Comparison of ENCODE assay signal across 8 cellular contexts in genomic region chr3:47162695-47163022, GRCh38. TPM values are rescaled to one million over a fixed set of nuclear protein-coding genes. Genes with fewer than 3 reads are reported as not detected.
DNase-seq lines count a peak whose midpoint lies in the region; ATAC-seq and TF ChIP-seq lines count a peak whose summit lies in the region.

No MANE protein-coding gene starts in this region.

- TF ChIP-seq POLR2A in gastrocnemius medialis (IDR thresholded peaks at IDR 0.05), result no peak

- peak overlapping the region; percentile 97 for H3K4me3 Mint-ChIP-seq in T-helper 2 cell treated with Interferon-gamma antibody and Interleukin-4, amounts not matched to agents 5 μg/mL and 100 μg/mL, for 36 hours
- peak overlapping the region; percentile 98 for H3K4me3 Mint-ChIP-seq in T-helper 1 cell treated with Interleukin-12 subunit alpha and Interleukin-12 subunit beta and Interleukin-4 antibody, amounts not matched to agents 30 μg/mL and 1 μg/mL, for 36 hours

- no peaks in the 10 kb centered on the region for H3K27me3 ChIP-seq in gastrocnemius medialis

- peak overlapping the region; percentile 96 to 99 (median 97) for H3K27ac ChIP-seq in gastrocnemius medialis

- H3K4me1 Mint-ChIP-seq in T-helper 2 cell treated with Interferon-gamma antibody and Interleukin-4, amounts not matched to agents 5 μg/mL and 100 μg/mL, for 36 hours (ENCODE audit: low read depth), result peaks cover 41% of the 10 kb centered on the region
- peaks cover 40% of the 10 kb centered on the region for H3K4me1 Mint-ChIP-seq in T-helper 1 cell treated with Interleukin-12 subunit alpha and Interleukin-12 subunit beta and Interleukin-4 antibody, amounts not matched to agents 30 μg/mL and 1 μg/mL, for 36 hours (ENCODE audit: low read depth)

- ATAC-seq in gastrocnemius medialis, result no peak
- ATAC-seq in HG02623 (IDR thresholded peaks at IDR 0.05; ENCODE audit: unreplicated experiment), result no peak
- ATAC-seq in HG03139 (IDR thresholded peaks at IDR 0.05; ENCODE audit: unreplicated experiment), result no peak

- H3K4me3 ChIP-seq in foreskin fibroblast (ENCODE audit: low read depth in 1 of 2, low read length in 2 of 2) (peak overlapping the region; percentile 78 to 95), gastrocnemius medialis (peak overlapping the region; percentile 83 to 95 (median 88))

- TF ChIP-seq CTCF in foreskin fibroblast (IDR thresholded peaks at IDR 0.05; ENCODE audit: low read depth, low read length), result no peak
- no peak for TF ChIP-seq CTCF in gastrocnemius medialis (IDR thresholded peaks at IDR 0.05 in 4 of 5, conservative IDR thresholded peaks at IDR 0.05 in 1 of 5)

- H3K9me3 Mint-ChIP-seq in T-helper 2 cell treated with Interferon-gamma antibody and Interleukin-4, amounts not matched to agents 5 μg/mL and 100 μg/mL, for 36 hours, result no peaks in the 10 kb centered on the region
- no peaks in the 10 kb centered on the region for H3K9me3 Mint-ChIP-seq in T-helper 1 cell treated with Interleukin-12 subunit alpha and Interleukin-12 subunit beta and Interleukin-4 antibody, amounts not matched to agents 30 μg/mL and 1 μg/mL, for 36 hours

- in situ Hi-C loops in gastrocnemius medialis (cut with MboI; ENCODE audit: low sequenced_read_pairs in 4 of 4), result no loop called here

- peaks cover 26% of the 10 kb centered on the region for H3K36me3 Mint-ChIP-seq in T-helper 2 cell treated with Interferon-gamma antibody and Interleukin-4, amounts not matched to agents 5 μg/mL and 100 μg/mL, for 36 hours (ENCODE audit: low read depth)
- H3K36me3 Mint-ChIP-seq in T-helper 1 cell treated with Interleukin-12 subunit alpha and Interleukin-12 subunit beta and Interleukin-4 antibody, amounts not matched to agents 30 μg/mL and 1 μg/mL, for 36 hours (ENCODE audit: low read depth), result peaks cover 20% of the 10 kb centered on the region

- DNase-seq in T-helper 2 cell treated with Interferon-gamma antibody and Interleukin-4, amounts not matched to agents 5 μg/mL and 100 μg/mL, for 36 hours (ENCODE audit: low spot score), result no peak
- no peak for DNase-seq in T-helper 2 cell
- DNase-seq in foreskin fibroblast, result peak in 1 of 2 donors; percentile 30
- DNase-seq in gastrocnemius medialis, result no peak
- no peak for DNase-seq in activated CD4-positive, CD25-positive, alpha-beta regulatory T cell treated with anti-CD3 and anti-CD28 coated beads, Interleukin-2, amount 50 U/mL, for 72 hours

- H3K4me1 ChIP-seq in gastrocnemius medialis, result peaks cover 62 to 66% of the 10 kb centered on the region in 2 donors

- peak overlapping the region; percentile 99 for H3K27ac Mint-ChIP-seq in T-helper 2 cell treated with Interferon-gamma antibody and Interleukin-4, amounts not matched to agents 5 μg/mL and 100 μg/mL, for 36 hours
- peak overlapping the region; percentile 100 for H3K27ac Mint-ChIP-seq in T-helper 1 cell treated with Interleukin-12 subunit alpha and Interleukin-12 subunit beta and Interleukin-4 antibody, amounts not matched to agents 30 μg/mL and 1 μg/mL, for 36 hours

- no peaks in the 10 kb centered on the region for H3K36me3 ChIP-seq in gastrocnemius medialis

- H3K27me3 Mint-ChIP-seq in T-helper 2 cell treated with Interferon-gamma antibody and Interleukin-4, amounts not matched to agents 5 μg/mL and 100 μg/mL, for 36 hours (ENCODE audit: low read depth), result no peaks in the 10 kb centered on the region
- no peaks in the 10 kb centered on the region for H3K27me3 Mint-ChIP-seq in T-helper 1 cell treated with Interleukin-12 subunit alpha and Interleukin-12 subunit beta and Interleukin-4 antibody, amounts not matched to agents 30 μg/mL and 1 μg/mL, for 36 hours (ENCODE audit: low read depth)

- intact Hi-C loops in gastrocnemius medialis (cut with DNase I; ENCODE audit: low total_unique reads), result loop anchor here (5.0 to 10.0 kb wide), 5 partner anchors 125 to 1282 kb away; partner anchors contain the start of genes ATRIP, CCDC51, SCAP and TMA7

- H3K9me3 ChIP-seq in gastrocnemius medialis, result no peaks in the 10 kb centered on the region

RNA-seq across cellular contexts. Expression of gene SETD2, which starts 1.3 kb away (rescaled TPM):
- 10 to 100 TPM; 35.7 to 48.5 (median 40.4) TPM for total RNA-seq in gastrocnemius medialis
